In the genomic region with DNA sequence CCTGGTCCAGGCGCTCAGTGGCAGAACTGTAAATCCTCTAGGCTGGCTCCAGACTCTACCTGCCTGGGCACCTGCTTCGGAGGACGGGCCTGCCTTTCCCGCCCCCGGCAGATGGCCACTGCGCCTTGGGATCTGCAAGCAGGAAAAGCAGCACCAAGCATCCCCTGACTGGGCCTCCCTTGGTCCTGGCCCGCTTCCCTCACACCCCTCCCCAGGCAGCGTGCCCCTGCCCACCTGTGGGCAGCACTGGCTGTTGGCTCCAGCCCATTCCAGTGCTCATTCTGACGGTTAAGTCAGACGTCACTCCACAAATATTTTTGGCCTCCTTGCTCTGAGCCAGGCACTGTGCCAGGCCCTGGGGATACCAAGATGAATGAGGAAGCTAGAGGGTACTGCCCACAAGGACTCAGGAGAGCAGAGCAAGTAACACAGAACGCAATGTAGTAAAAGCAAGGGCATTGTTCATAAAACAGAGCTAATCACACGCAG, we compare ENCODE assay signal across 1 cellular context.
TF ChIP-seq lines count a peak whose summit lies in the region.

No MANE protein-coding gene starts in this region.

TF ChIP-seq in IMR-90, 13 proteins besides CTCF, POLR2A, EP300 and RAD21 (continued from another document):
- TF ChIP-seq BHLHE40 (IDR thresholded peaks at IDR 0.05; ENCODE audit: low read depth, low read length), result no peak
- TF ChIP-seq MXI1 (IDR thresholded peaks at IDR 0.05; ENCODE audit: borderline replicate concordance, low read depth, low read length), result no peak
- no peak for TF ChIP-seq CEBPB (IDR thresholded peaks at IDR 0.05; ENCODE audit: low read depth, low read length)
- no peak for TF ChIP-seq RCOR1 (IDR thresholded peaks at IDR 0.05; ENCODE audit: insufficient replicate concordance, low read length)
- no peak for TF ChIP-seq NFE2L2 (IDR thresholded peaks at IDR 0.05; ENCODE audit: low read depth, low read length)
